In genomic region chr11:89065671-89066201, GRCh38 we compare ENCODE assay signal across 12 cellular contexts. TPM values are rescaled to one million over a fixed set of nuclear protein-coding genes. Genes with fewer than 3 reads are reported as not detected.
DNase-seq lines count a peak whose midpoint lies in the region; ATAC-seq and TF ChIP-seq lines count a peak whose summit lies in the region.
"Not testable (repeated sequence)": the region's sequence is repeated elsewhere in the genome, so short reads cannot be mapped to it uniquely, and the experiment has no call there.
"Had no signal": no experiment of that assay in that cellular context is flagged by ENCODE, and none has a peak within 500 bp of the region (broad histone marks: within the 10 kb centered on the region; RNA-seq: fewer than 3 reads in every experiment).

TSS of gene GRM5 (minus strand) at chr11:89065982. CDS start at chr11:89047872, 18,110 bp downstream.

- H2BK5ac ChIP-seq in neuronal stem cell (ENCODE audit: low read length) = not testable (repeated sequence)

- H2BK12ac ChIP-seq in neuronal stem cell (ENCODE audit: low read length) = not testable (repeated sequence)

- peaks cover 2 to 47% (median 30%) of the 10 kb centered on the region in 3 experiments for H3K27me3 ChIP-seq in neuronal stem cell (ENCODE audit: control insufficient read depth in 3 of 3, insufficient read depth in 3 of 3, low read depth in 1 of 3, low read length in 3 of 3)
- H3K27me3 ChIP-seq in thoracic aorta (replicated peaks; ENCODE audit: insufficient read depth) = not testable (repeated sequence)

- not testable (repeated sequence) for H3K14ac ChIP-seq in neuronal stem cell (ENCODE audit: low read length)

- not testable (repeated sequence) for H3K4ac ChIP-seq in neuronal stem cell (ENCODE audit: low read length)

- H3K4me3 ChIP-seq in SK-N-MC (0 out of 2 replicates have a peak within 1 kb of the TSS, but pooled peaks have one; percentile 33), astrocyte of the cerebellum (ENCODE audit: low read depth, low read length) (peak within 1 kb of the TSS; percentile 28), epithelial cell of proximal tubule (ENCODE audit: low read depth, low read length) (peak within 1 kb of the TSS; percentile 24), neuronal stem cell (ENCODE audit: low read length in 2 of 2) (peak within 1 kb of the TSS in 1 of 2 donors; percentile 70), thoracic aorta (peak within 1 kb of the TSS; percentile 53)

- not testable (repeated sequence) for H3K4me1 ChIP-seq in neuronal stem cell (ENCODE audit: control insufficient read depth in 2 of 2, insufficient read depth in 1 of 2, low read depth in 1 of 2, low read length in 2 of 2); thoracic aorta (ENCODE audit: control insufficient read depth in 1 of 2, low read depth in 2 of 2)

- H4K8ac ChIP-seq in neuronal stem cell (ENCODE audit: low read depth, low read length) = not testable (repeated sequence)

- not testable (repeated sequence) for H4K91ac ChIP-seq in neuronal stem cell (ENCODE audit: low read depth, low read length, poor library complexity)

- H2BK15ac ChIP-seq in neuronal stem cell (ENCODE audit: low read length) = not testable (repeated sequence)

- H3K18ac ChIP-seq in neuronal stem cell (ENCODE audit: low read length) = not testable (repeated sequence)

- in situ Hi-C loops in astrocyte of the cerebellum (cut with HindIII; ENCODE audit: low sequenced_read_pairs) = not testable (repeated sequence)

- TF ChIP-seq CTCF in astrocyte of the cerebellum (IDR thresholded peaks at IDR 0.05; ENCODE audit: low read depth, low read length, missing control alignments); epithelial cell of proximal tubule (conservative IDR thresholded peaks at IDR 0.05; ENCODE audit: low read depth, low read length); thoracic aorta (IDR thresholded peaks at IDR 0.05): not testable (repeated sequence)

- DNase-seq in GM03348 (ENCODE audit: low spot score) (peak; percentile 2), NCI-H1417 treated with DMSO at 0.1 percent for 48 hours (lab: John Stamatoyannopoulos, UW) (peak; percentile 45), iPS-NIHi11 (ENCODE audit: low spot score) (peak; percentile 21), neuronal stem cell (ENCODE audit: low spot score) (peak; percentile 18)
- not testable (repeated sequence) for DNase-seq in SK-N-MC (ENCODE audit: low read depth, low spot score); astrocyte of the cerebellum (ENCODE audit: low read depth); epithelial cell of proximal tubule (ENCODE audit: low read depth); thoracic aorta (ENCODE audit: low spot score)

- not testable (repeated sequence) for H3K9me3 ChIP-seq in SK-N-MC (ENCODE audit: low read depth, low read length); neuronal stem cell (replicated peaks in 1 of 2; ENCODE audit: control insufficient read depth in 2 of 2, insufficient read depth in 1 of 2, low read depth in 1 of 2, low read length in 2 of 2); thoracic aorta

- H3K4me2 ChIP-seq in neuronal stem cell (ENCODE audit: insufficient read depth, low read length, poor library complexity, severe bottlenecking) = peak within 1 kb of the TSS; percentile 65

- H3K79me1 ChIP-seq in neuronal stem cell (ENCODE audit: low read depth, low read length) = not testable (repeated sequence)

- peak within 1 kb of the TSS; percentile 59 for H2AFZ ChIP-seq in neuronal stem cell (ENCODE audit: low read length)

- not testable (repeated sequence) for H3K9ac ChIP-seq in SK-N-MC (ENCODE audit: insufficient read length); neuronal stem cell (ENCODE audit: low read depth, low read length, poor library complexity)

- H3K36me3 ChIP-seq in SK-N-MC (ENCODE audit: insufficient read depth, low read length); neuronal stem cell (replicated peaks in 1 of 2; ENCODE audit: control insufficient read depth in 2 of 2, insufficient read depth in 2 of 2, low read length in 2 of 2); thoracic aorta: not testable (repeated sequence)

- not testable (repeated sequence) for H2AK5ac ChIP-seq in neuronal stem cell (ENCODE audit: low read depth, low read length)

- H3K23ac ChIP-seq in neuronal stem cell (ENCODE audit: low read depth, low read length, poor library complexity) = not testable (repeated sequence)

- WGBS in neuronal stem cell (ENCODE audit: extremely low coverage in 2 of 2, insufficient read length in 2 of 2, insufficient replicate concordance in 1 of 2), 2 donors = no CpG with 5 or more reads among the region's 46 CpGs

- not testable (repeated sequence) for H3K27ac ChIP-seq in SK-N-MC; neuronal stem cell (replicated peaks; ENCODE audit: low read length); thoracic aorta

- H2BK120ac ChIP-seq in neuronal stem cell (ENCODE audit: low read depth, low read length) = not testable (repeated sequence)

- ATAC-seq in thoracic aorta (ENCODE audit: insufficient number of reproducible peaks, low FRiP score, low read depth) = not testable (repeated sequence)

RNA-seq across cellular contexts. Expression of gene GRM5, which starts in this region (rescaled TPM):
- total RNA-seq in epithelial cell of proximal tubule (0.12 and 0.14 TPM in 2 replicates), thoracic aorta (1 to 10 TPM; 1.4 to 8.6 TPM)
- polyA plus RNA-seq in neuronal stem cell (2013, experiment 1 of 2) = 0.03 TPM
- 0.06 TPM for polyA plus RNA-seq in neuronal stem cell (2013, experiment 2 of 2)
- total RNA-seq: CD8-positive, alpha-beta memory T cell; naive thymus-derived CD8-positive, alpha-beta T cell; psoas muscle; T-helper 17 cell had no signal
- polyA plus RNA-seq: CD8-positive, alpha-beta memory T cell; naive thymus-derived CD8-positive, alpha-beta T cell had no signal
